Comparison of ENCODE assay signal across 17 cellular contexts in genomic region chr3:170278632-170279031, GRCh38. TPM values are rescaled to one million over a fixed set of nuclear protein-coding genes. Genes with fewer than 3 reads are reported as not detected.
A peak's percentile ranks its signal among the peaks of the same experiment; 100 is the strongest.
DNase-seq lines count a peak whose midpoint lies in the region; TF ChIP-seq lines count a peak whose summit lies in the region.
"Had no signal": no experiment of that assay in that cellular context is flagged by ENCODE, and none has a peak within 500 bp of the region (broad histone marks: within the 10 kb centered on the region; RNA-seq: fewer than 3 reads in every experiment).

No MANE protein-coding gene starts in this region.

- peak overlapping the region; percentile 26 for H3K27ac Mint-ChIP-seq in MCF 10A (ENCODE audit: low read depth, unreplicated experiment)
- peak overlapping the region; percentile 52 for H3K27ac Mint-ChIP-seq in activated T-helper 2 cell treated with anti-CD3 and anti-CD28 coated beads, Interferon-gamma antibody, Interleukin-2, Interleukin-4, amounts not matched to agents 10 μg/mL and 5 μg/mL and 100 μg/mL, durations not matched to agents 14 hours and 24 hours and 36 hours
- H3K27ac Mint-ChIP-seq: IgD-negative memory B cell had no signal

- TF ChIP-seq POLR2A in breast epithelium (IDR thresholded peaks at IDR 0.05) (no peak), transverse colon (IDR thresholded peaks at IDR 0.05) (no peak)

- H3K4me1 ChIP-seq in breast epithelium (no peaks in the 10 kb centered on the region), MM.1S (ENCODE audit: low read length) (peaks cover 9% of the 10 kb centered on the region), transverse colon (peaks cover 0 to 16% (median 13%) of the 10 kb centered on the region in 4 donors)
- H3K4me1 ChIP-seq in effector memory CD4-positive, alpha-beta T cell (ENCODE audit: control insufficient read depth, insufficient read depth, low read length, poor library complexity, severe bottlenecking) = peaks cover 3% of the 10 kb centered on the region
- H3K4me1 ChIP-seq: BE2C had no signal

- no peak overlapping the region for H3K4me3 Mint-ChIP-seq in MCF 10A (ENCODE audit: unreplicated experiment)
- no peak overlapping the region for H3K4me3 Mint-ChIP-seq in activated T-helper 2 cell treated with anti-CD3 and anti-CD28 coated beads, Interferon-gamma antibody, Interleukin-2, Interleukin-4, amounts not matched to agents 10 μg/mL and 5 μg/mL and 100 μg/mL, durations not matched to agents 14 hours and 24 hours and 36 hours (ENCODE audit: low read depth)

- H3K4me2 ChIP-seq in MM.1S (ENCODE audit: low read depth, low read length) = peak overlapping the region; percentile 50; the same call in 1 of the 2 replicates

- no peaks in the 10 kb centered on the region for H3K9me2 ChIP-seq in MM.1S (replicated peaks; ENCODE audit: insufficient read depth, low read length)

- TF ChIP-seq CTCF in MCF 10A (IDR thresholded peaks at IDR 0.05; ENCODE audit: unreplicated experiment) (no peak), breast epithelium (IDR thresholded peaks at IDR 0.05) (no peak), MM.1S (IDR thresholded peaks at IDR 0.05; ENCODE audit: low read length) (no peak), transverse colon (IDR thresholded peaks at IDR 0.05) (no peak)

- in situ Hi-C loops in transverse colon (cut with MboI; ENCODE audit: low pct_ligation_motif_present in 1 of 4, low pct_unique_long_range_greater_than_20kb in 1 of 4, low sequenced_read_pairs in 3 of 4) = no loop called here

- DNase-seq in MCF 10A (ENCODE audit: unreplicated experiment) (no peak), breast epithelium (ENCODE audit: low spot score in 2 of 2) (no peak), MM.1S (no peak), transverse colon (no peak), C1 segment of cervical spinal cord (lab: John Stamatoyannopoulos, UW) (no peak), NCI-H524 (lab: John Stamatoyannopoulos, UW) (no peak)
- no peak for DNase-seq in activated T-helper 2 cell treated with anti-CD3 and anti-CD28 coated beads, Interferon-gamma antibody, Interleukin-2, Interleukin-4, amounts not matched to agents 10 μg/mL and 5 μg/mL and 100 μg/mL, durations not matched to agents 14 hours and 24 hours and 36 hours (ENCODE audit: low spot score)
- DNase-seq in effector memory CD4-positive, alpha-beta T cell = no peak
- DNase-seq: anterior cingulate cortex; BE2C; DMS53; foreskin fibroblast; midbrain; stimulated activated naive CD8-positive, alpha-beta T cell treated with anti-CD3 and anti-CD28 coated beads, Interleukin-15, Interleukin-2, amounts not matched to agents 100 U/mL and 50 U/mL, for 24 hours; upper lobe of left lung had no signal

- no peak for TF ChIP-seq EP300 in transverse colon (IDR thresholded peaks at IDR 0.05; ENCODE audit: low read depth)

- BruUV-seq in MCF 10A (replicated peaks; lab: Mats Ljungman, UMichigan) = no TSS peak

- H3K27me3 ChIP-seq in breast epithelium (no peaks in the 10 kb centered on the region), MM.1S (replicated peaks; ENCODE audit: insufficient read depth, low read length) (no peaks in the 10 kb centered on the region), transverse colon (no peaks in the 10 kb centered on the region)
- H3K27me3 ChIP-seq in effector memory CD4-positive, alpha-beta T cell (replicated peaks; ENCODE audit: control insufficient read depth, insufficient read depth, low read length, poor library complexity, severe bottlenecking) = no peaks in the 10 kb centered on the region
- H3K27me3 ChIP-seq: BE2C, upper lobe of left lung had no signal

- no peaks in the 10 kb centered on the region for H3K27me3 Mint-ChIP-seq in MCF 10A (ENCODE audit: insufficient read depth, unreplicated experiment)
- H3K27me3 Mint-ChIP-seq in activated T-helper 2 cell treated with anti-CD3 and anti-CD28 coated beads, Interferon-gamma antibody, Interleukin-2, Interleukin-4, amounts not matched to agents 10 μg/mL and 5 μg/mL and 100 μg/mL, durations not matched to agents 14 hours and 24 hours and 36 hours (ENCODE audit: low read depth) = no peaks in the 10 kb centered on the region
- H3K27me3 Mint-ChIP-seq: IgD-negative memory B cell had no signal

- H3K9me3 ChIP-seq in breast epithelium (no peaks in the 10 kb centered on the region), MM.1S (replicated peaks; ENCODE audit: insufficient read depth, low read length) (no peaks in the 10 kb centered on the region), transverse colon (no peaks in the 10 kb centered on the region)
- no peaks in the 10 kb centered on the region for H3K9me3 ChIP-seq in effector memory CD4-positive, alpha-beta T cell (ENCODE audit: control insufficient read depth, low read length)
- H3K9me3 ChIP-seq: BE2C, upper lobe of left lung had no signal

- no peak overlapping the region for H3K9ac ChIP-seq in MM.1S (ENCODE audit: low read length)

- POLR2A ChIA-PET in MCF 10A (lab: Yijun Ruan, JAX) = interaction anchor here (0.6 to 1.4 kb wide), 4 partner anchors 13 to 79 kb away, joined by 3 to 4 read pairs (median 3); partner anchors contain the start of gene SKIL

- H3K27ac ChIP-seq in breast epithelium (no peak overlapping the region), MM.1S (ENCODE audit: low read length) (no peak overlapping the region), transverse colon (peak overlapping the region; percentile 51 to 76 (median 66))
- H3K27ac ChIP-seq in effector memory CD4-positive, alpha-beta T cell (ENCODE audit: insufficient read depth, low read length, poor library complexity, severe bottlenecking) = no peak overlapping the region
- H3K27ac ChIP-seq: VCaP had no signal

- H3F3A ChIP-seq in MM.1S (ENCODE audit: insufficient read depth, low read length) = peaks cover 10% of the 10 kb centered on the region

- no peaks in the 10 kb centered on the region for H4K20me1 ChIP-seq in MM.1S (ENCODE audit: insufficient read depth, low read length)

- peaks cover 63% of the 10 kb centered on the region for H3K36me3 Mint-ChIP-seq in MCF 10A (ENCODE audit: insufficient read depth, unreplicated experiment)
- H3K36me3 Mint-ChIP-seq in activated T-helper 2 cell treated with anti-CD3 and anti-CD28 coated beads, Interferon-gamma antibody, Interleukin-2, Interleukin-4, amounts not matched to agents 10 μg/mL and 5 μg/mL and 100 μg/mL, durations not matched to agents 14 hours and 24 hours and 36 hours (ENCODE audit: low read depth) = peaks cover 47% of the 10 kb centered on the region

- H3K36me3 ChIP-seq in breast epithelium (no peaks in the 10 kb centered on the region), MM.1S (replicated peaks; ENCODE audit: insufficient read depth, low read length) (no peaks in the 10 kb centered on the region; the same call in 1 of the 2 replicates), transverse colon (peaks cover 0 to 12% (median 2%) of the 10 kb centered on the region in 4 donors)
- H3K36me3 ChIP-seq in effector memory CD4-positive, alpha-beta T cell (ENCODE audit: control insufficient read depth, insufficient read depth, low read length) = peaks cover 9% of the 10 kb centered on the region
- H3K36me3 ChIP-seq: BE2C had no signal

- no peaks in the 10 kb centered on the region for H3K79me2 ChIP-seq in MM.1S (ENCODE audit: low read length)

- no peak overlapping the region for H2AFZ ChIP-seq in MM.1S (ENCODE audit: low read length)

- peaks cover 7% of the 10 kb centered on the region for H3K4me1 Mint-ChIP-seq in MCF 10A (ENCODE audit: insufficient read depth, unreplicated experiment)
- H3K4me1 Mint-ChIP-seq in activated T-helper 2 cell treated with anti-CD3 and anti-CD28 coated beads, Interferon-gamma antibody, Interleukin-2, Interleukin-4, amounts not matched to agents 10 μg/mL and 5 μg/mL and 100 μg/mL, durations not matched to agents 14 hours and 24 hours and 36 hours (ENCODE audit: low read depth) = peaks cover 26% of the 10 kb centered on the region

- 45 to 70% methylated on average over 1 of the region's 1 CpG for WGBS in transverse colon (ENCODE audit: low coverage in 1 of 2), 2 donors

- H3K4me3 ChIP-seq in breast epithelium = no peak overlapping the region
- H3K4me3 ChIP-seq in MM.1S (ENCODE audit: low read length) = no peak overlapping the region
- no peak overlapping the region for H3K4me3 ChIP-seq in transverse colon
- no peak overlapping the region for H3K4me3 ChIP-seq in effector memory CD4-positive, alpha-beta T cell (ENCODE audit: insufficient read depth, low read depth, low read length, poor library complexity, severe bottlenecking)

- CTCF ChIA-PET in MCF 10A (lab: Yijun Ruan, JAX) = no interaction called here

- no peaks in the 10 kb centered on the region for H3K9me3 Mint-ChIP-seq in MCF 10A (ENCODE audit: unreplicated experiment)
- H3K9me3 Mint-ChIP-seq in activated T-helper 2 cell treated with anti-CD3 and anti-CD28 coated beads, Interferon-gamma antibody, Interleukin-2, Interleukin-4, amounts not matched to agents 10 μg/mL and 5 μg/mL and 100 μg/mL, durations not matched to agents 14 hours and 24 hours and 36 hours = no peaks in the 10 kb centered on the region
- H3K9me3 Mint-ChIP-seq: IgD-negative memory B cell had no signal

- intact Hi-C loops in MCF 10A (cut with micrococcal nuclease) = no loop called here
- intact Hi-C loops in breast epithelium (cut with DNase I; ENCODE audit: low total_unique reads) = no loop called here
- intact Hi-C loops in activated T-helper 2 cell treated with anti-CD3 and anti-CD28 coated beads, Interferon-gamma antibody, Interleukin-2, Interleukin-4, amounts not matched to agents 10 μg/mL and 5 μg/mL and 100 μg/mL, durations not matched to agents 14 hours and 24 hours and 36 hours (cut with micrococcal nuclease) = loop anchor here (1.0 kb wide), 1 partner anchor 56 kb away; the partner anchor contains the start of gene PRKCI
- intact Hi-C loops in transverse colon (cut with DNase I; ENCODE audit: low total_unique reads) = no loop called here

RNA-seq across cellular contexts. Expression of gene PRKCI, which starts 56.4 kb away (rescaled TPM):
- total RNA-seq in MCF 10A (2022) (46.3 and 62.8 TPM in 2 replicates), breast epithelium (10 to 100 TPM; 19.4 to 68.3 (median 61.9) TPM), transverse colon (10 to 100 TPM; 21.1 to 52.1 (median 36.0) TPM)
- 24.7 and 32.4 TPM in 2 replicates for total RNA-seq in activated T-helper 2 cell treated with anti-CD3 and anti-CD28 coated beads, Interferon-gamma antibody, Interleukin-2, Interleukin-4, amounts not matched to agents 10 μg/mL and 5 μg/mL and 100 μg/mL, durations not matched to agents 14 hours and 24 hours and 36 hours

Comparison
In these comparisons a context has a peak if more than half of its experiments do, and no peak if none do; other contexts are left out.
1. H3K27ac ChIP-seq: peak in transverse colon (4 of 4); none in breast epithelium (0 of 2), MM.1S (single experiment) and effector memory CD4-positive, alpha-beta T cell (single experiment).